15 cellular contexts compared by ENCODE assay signal in the genomic region with DNA sequence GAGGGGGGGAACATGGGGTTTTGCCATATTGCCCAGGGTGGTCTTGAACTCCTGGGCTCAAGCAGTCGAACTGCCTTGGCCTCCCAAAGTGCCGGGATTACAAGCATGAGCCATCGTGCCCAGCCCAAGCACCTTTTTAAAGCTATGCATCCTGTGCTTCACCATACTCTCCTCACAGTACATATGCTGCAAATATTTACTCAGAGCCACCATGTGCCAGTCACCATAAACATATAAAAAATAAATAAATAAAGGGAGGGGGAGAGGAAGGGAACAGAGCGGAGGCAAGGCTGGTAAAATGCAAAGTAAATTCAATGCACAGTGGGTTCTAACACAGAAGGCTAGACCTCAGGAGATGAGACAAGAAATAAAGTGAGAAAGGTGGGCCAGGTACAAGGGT.
DNase-seq lines count a peak whose midpoint lies in the region; ATAC-seq and TF ChIP-seq lines count a peak whose summit lies in the region.
"Had no signal": no experiment of that assay in that cellular context is flagged by ENCODE, and none has a peak within 500 bp of the region (broad histone marks: within the 10 kb centered on the region; RNA-seq: fewer than 3 reads in every experiment).

No MANE protein-coding gene starts in this region.

- no peaks in the 10 kb centered on the region for H3K27me3 ChIP-seq in esophagus squamous epithelium
- H3K27me3 ChIP-seq in sigmoid colon, result no peaks in the 10 kb centered on the region
- H3K27me3 ChIP-seq: foreskin keratinocyte, SJCRH30 had no signal

- WGBS in esophagus squamous epithelium, 2 donors, result 72 to 80% methylated on average over 1 to 4 of the region's 4 CpGs
- WGBS in sigmoid colon, 2 donors, result 70 to 85% methylated on average over 4 of the region's 4 CpGs

- DNase-seq in DMS53 treated with DMSO at 0.1 percent for 48 hours (lab: John Stamatoyannopoulos, UW; ENCODE audit: unreplicated experiment) (peak; percentile 71), esophagus squamous epithelium (lab: John Stamatoyannopoulos, UW) (no peak), sigmoid colon (no peak), NCI-H526 (lab: John Stamatoyannopoulos, UW) (no peak), superior temporal gyrus (ENCODE audit: extremely low spot score) (no peak), sciatic nerve (ENCODE audit: low spot score) (no peak)
- DNase-seq: activated gamma-delta T cell treated with Interleukin-2 at 50 U/mL for 16 hours, foreskin keratinocyte, NCI-H187 treated with DMSO at 0.1 percent for 48 hours, NCI-H446 treated with DMSO at 0.1 percent for 48 hours, SJCRH30 had no signal

- no peaks in the 10 kb centered on the region for H3K9me3 ChIP-seq in esophagus squamous epithelium
- H3K9me3 ChIP-seq in sigmoid colon, result no peaks in the 10 kb centered on the region
- H3K9me3 ChIP-seq: SJCRH30 had no signal

- peak overlapping the region; percentile 65 for H3K27ac ChIP-seq in C4-2B
- H3K27ac ChIP-seq in esophagus squamous epithelium, result peak overlapping the region in 3 of 4 donors; percentile 73 to 92 (median 88)
- H3K27ac ChIP-seq in sigmoid colon, result peak overlapping the region; percentile 85 to 98 (median 91)
- H3K27ac ChIP-seq: foreskin keratinocyte, SJCRH30 had no signal

- ATAC-seq in HG02571 (IDR thresholded peaks at IDR 0.05; ENCODE audit: unreplicated experiment) (no peak), sciatic nerve (no peak)
- ATAC-seq: foreskin keratinocyte; left lobe of liver; stimulated activated memory B cell treated with anti-CD40 and anti-IgM and Interleukin-4, amounts not matched to agents 10 μg/mL and 1 μg/mL and 100 μg/mL, for 72 hours had no signal

- intact Hi-C loops in esophagus squamous epithelium (cut with DNase I) (no loop called here), sigmoid colon (cut with DNase I) (no loop called here), sciatic nerve (cut with DNase I) (no loop called here)

- no peak for TF ChIP-seq POLR2A in esophagus squamous epithelium (IDR thresholded peaks at IDR 0.05)
- no peak for TF ChIP-seq POLR2A in sigmoid colon (IDR thresholded peaks at IDR 0.05)

- peaks cover 0 to 29% (median 14%) of the 10 kb centered on the region in 3 donors for H3K36me3 ChIP-seq in esophagus squamous epithelium
- H3K36me3 ChIP-seq in sigmoid colon, result peaks cover 0 to 12% (median 6%) of the 10 kb centered on the region in 4 donors

- H3K4me3 ChIP-seq in esophagus squamous epithelium (no peak overlapping the region), sigmoid colon (no peak overlapping the region)
- H3K4me3 ChIP-seq: SJCRH30 had no signal

- no peak for TF ChIP-seq EP300 in sigmoid colon (IDR thresholded peaks at IDR 0.05)

- no peak for TF ChIP-seq CTCF in C4-2B (conservative IDR thresholded peaks at IDR 0.05)
- no peak for TF ChIP-seq CTCF in esophagus squamous epithelium (IDR thresholded peaks at IDR 0.05)
- TF ChIP-seq CTCF in sigmoid colon (IDR thresholded peaks at IDR 0.05), result no peak

- peaks cover 51 to 100% (median 65%) of the 10 kb centered on the region in 3 donors for H3K4me1 ChIP-seq in esophagus squamous epithelium
- peaks cover 0 to 100% (median 96%) of the 10 kb centered on the region in 4 donors for H3K4me1 ChIP-seq in sigmoid colon
- H3K4me1 ChIP-seq: SJCRH30 had no signal
